ENCODE assay signal across 8 cellular contexts in the genomic region with DNA sequence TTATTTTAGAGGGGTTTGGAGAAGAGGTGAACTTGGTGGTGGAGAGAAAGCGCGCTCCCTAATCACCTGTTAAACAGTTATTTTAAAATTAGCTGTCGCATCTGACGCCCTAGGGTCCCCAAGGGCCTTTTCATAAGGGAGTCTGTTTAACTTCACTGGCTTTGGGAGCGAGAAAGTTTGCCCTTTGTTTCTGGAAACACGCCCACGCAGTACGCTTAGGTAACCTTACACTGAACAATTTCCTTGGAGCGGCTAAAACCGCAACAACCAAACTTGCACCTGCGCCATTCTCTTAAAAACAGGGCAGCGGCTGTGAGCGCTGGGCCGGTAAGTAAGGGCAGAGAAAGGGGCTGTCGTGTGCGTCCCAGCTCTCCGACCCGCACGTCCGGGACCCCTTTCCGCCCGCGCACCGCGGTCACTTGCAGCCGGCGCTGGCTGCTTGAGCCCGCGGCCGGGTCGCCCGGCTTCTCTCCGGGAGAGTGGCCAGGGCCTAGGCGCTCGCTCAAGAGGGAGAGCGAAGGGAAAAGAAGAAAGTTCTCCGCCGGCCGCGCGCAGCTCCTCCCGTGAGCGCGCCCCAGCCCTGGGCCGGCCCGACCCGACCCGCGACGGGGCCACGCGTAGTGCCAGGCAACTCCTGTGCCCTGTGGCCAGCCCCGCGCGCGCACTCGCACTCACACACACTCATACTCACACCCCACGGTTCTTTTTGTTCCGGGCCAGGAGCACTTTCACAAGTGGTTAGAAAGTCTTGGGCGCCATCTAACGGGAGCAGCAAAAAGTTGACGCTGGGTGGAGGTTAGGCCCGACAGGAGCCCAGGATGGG. TPM values are rescaled to one million over a fixed set of nuclear protein-coding genes. Genes with fewer than 3 reads are reported as not detected.
DNase-seq lines count a peak whose midpoint lies in the region; ATAC-seq and TF ChIP-seq lines count a peak whose summit lies in the region.

No MANE protein-coding gene starts in this region.

- peak overlapping the region; percentile 96 to 100 (median 98) for H3K27ac Mint-ChIP-seq in brain

- ATAC-seq in GM18868 (IDR thresholded peaks at IDR 0.05; ENCODE audit: unreplicated experiment) (peak; percentile 94), HG03175 (IDR thresholded peaks at IDR 0.05; ENCODE audit: unreplicated experiment) (peak; percentile 89)

- H3K27me3 ChIP-seq in effector memory CD4-positive, alpha-beta T cell (replicated peaks; ENCODE audit: control insufficient read depth, insufficient read depth, low read length, poor library complexity, severe bottlenecking): peaks cover 15% of the 10 kb centered on the region

- H3K36me3 ChIP-seq in effector memory CD4-positive, alpha-beta T cell (ENCODE audit: control insufficient read depth, insufficient read depth, low read length): no peaks in the 10 kb centered on the region

- no peaks in the 10 kb centered on the region for H3K9me3 ChIP-seq in effector memory CD4-positive, alpha-beta T cell (ENCODE audit: control insufficient read depth, low read length)

- no peak overlapping the region for H3K27ac ChIP-seq in effector memory CD4-positive, alpha-beta T cell (ENCODE audit: insufficient read depth, low read length, poor library complexity, severe bottlenecking)

- H3K36me3 Mint-ChIP-seq in brain: no peaks in the 10 kb centered on the region

- peak overlapping the region; percentile 58 for H3K4me3 ChIP-seq in skeletal muscle cell (ENCODE audit: low read depth, low read length)
- H3K4me3 ChIP-seq in effector memory CD4-positive, alpha-beta T cell (ENCODE audit: insufficient read depth, low read depth, low read length, poor library complexity, severe bottlenecking): no peak overlapping the region

- peak; percentile 70 for DNase-seq in COR-L47 (lab: John Stamatoyannopoulos, UW)
- peak; percentile 65 for DNase-seq in NCI-H748 treated with DMSO at 0.1 percent for 48 hours (lab: John Stamatoyannopoulos, UW)
- DNase-seq in iPS-NIHi7 (ENCODE audit: extremely low spot score): peak; percentile 82
- DNase-seq in skeletal muscle cell (ENCODE audit: low read depth): peak; percentile 22
- no peak for DNase-seq in effector memory CD4-positive, alpha-beta T cell

- H3K9me3 Mint-ChIP-seq in brain: no peaks in the 10 kb centered on the region

- peak overlapping the region; percentile 95 to 99 (median 98) for H3K4me3 Mint-ChIP-seq in brain

- TF ChIP-seq CTCF in brain (conservative IDR thresholded peaks at IDR 0.05): peak; percentile 83 to 86

- peaks cover 73% of the 10 kb centered on the region for H3K4me1 Mint-ChIP-seq in brain

- H3K27me3 Mint-ChIP-seq in brain: peaks cover 30% of the 10 kb centered on the region

- H3K4me1 ChIP-seq in effector memory CD4-positive, alpha-beta T cell (ENCODE audit: control insufficient read depth, insufficient read depth, low read length, poor library complexity, severe bottlenecking): peaks cover 7% of the 10 kb centered on the region

RNA-seq across cellular contexts. Expression of gene POU3F3, which starts 19.2 kb away (rescaled TPM):
- 23.8 TPM for polyA plus RNA-seq in brain (ENCODE audit: insufficient read depth, low read depth, low replicate concordance)

Comparison
In these comparisons a context has a peak if more than half of its experiments do, and no peak if none do; other contexts are left out.
1. DNase-seq: peak in COR-L47 (single experiment), NCI-H748 treated with DMSO at 0.1 percent for 48 hours (single experiment), iPS-NIHi7 (single experiment) and skeletal muscle cell (single experiment); none in effector memory CD4-positive, alpha-beta T cell (0 of 3).